32 cellular contexts compared by ENCODE assay signal in the genomic region with DNA sequence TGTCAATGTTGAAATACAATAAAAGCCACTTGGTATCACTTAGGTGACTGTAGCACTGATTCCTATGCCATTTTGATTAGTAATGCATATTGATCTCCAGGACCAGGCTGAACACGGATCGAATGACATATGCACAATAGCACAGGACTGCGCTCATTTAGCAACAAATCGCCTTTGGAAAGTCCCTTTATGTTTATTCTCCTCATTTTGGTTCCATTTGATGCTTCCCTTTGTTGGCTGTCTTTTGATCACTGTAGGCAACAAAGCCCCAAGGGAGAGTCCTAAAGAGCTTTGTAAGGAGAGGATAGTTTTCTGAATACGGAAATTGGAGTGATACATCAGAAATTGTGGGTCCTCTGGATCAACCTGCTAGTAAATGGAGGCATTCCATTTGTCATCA.
"Had no signal": no experiment of that assay in that cellular context is flagged by ENCODE, and none has a peak within 500 bp of the region (broad histone marks: within the 10 kb centered on the region; RNA-seq: fewer than 3 reads in every experiment).

No MANE protein-coding gene starts in this region.

- H3K36me3 Mint-ChIP-seq: activated CD4-positive, alpha-beta memory T cell treated with anti-CD3 and anti-CD28 coated beads for 36 hours; activated CD8-positive, alpha-beta memory T cell treated with anti-CD3 and anti-CD28 coated beads, Interleukin-2, amount 10 ng/mL, durations not matched to agents 7 days and 5 days; activated naive CD4-positive, alpha-beta T cell treated with anti-CD3 and anti-CD28 coated beads, Interleukin-2, amount 10 ng/mL, durations not matched to agents 7 days and 5 days; activated naive CD4-positive, alpha-beta T cell treated with anti-CD3 and anti-CD28 coated beads, Interleukin-2, amount 50 U/mL, for 72 hours; activated naive CD8-positive, alpha-beta T cell treated with anti-CD3 and anti-CD28 coated beads, Interleukin-2, amount 10 ng/mL, durations not matched to agents 7 days and 5 days; brain had no signal

- H3K27me3 ChIP-seq: ascending aorta, breast epithelium, cardiac muscle cell, dorsolateral prefrontal cortex, esophagus muscularis mucosa, foreskin keratinocyte, gastrocnemius medialis, heart right ventricle had no signal

- H3K4me1 Mint-ChIP-seq: activated CD4-positive, alpha-beta T cell treated with anti-CD3 and anti-CD28 coated beads for 36 hours; activated CD4-positive, alpha-beta T cell treated with anti-CD3 and anti-CD28 coated beads, Interleukin-2, amount 10 ng/mL, durations not matched to agents 24 days and 14 days; activated CD8-positive, alpha-beta memory T cell treated with anti-CD3 and anti-CD28 coated beads, Interleukin-2, amount 10 ng/mL, durations not matched to agents 7 days and 5 days; activated naive CD4-positive, alpha-beta T cell treated with anti-CD3 and anti-CD28 coated beads, Interleukin-2, amount 10 ng/mL, durations not matched to agents 7 days and 5 days; activated naive CD8-positive, alpha-beta T cell treated with anti-CD3 and anti-CD28 coated beads, Interleukin-2, amount 10 ng/mL, durations not matched to agents 7 days and 5 days; brain had no signal

- H3K36me3 ChIP-seq: ascending aorta, breast epithelium, cardiac muscle cell, esophagus muscularis mucosa, gastrocnemius medialis, heart right ventricle had no signal

- H3K4me3 ChIP-seq: ascending aorta, breast epithelium, cardiac muscle cell, coronary artery, dorsolateral prefrontal cortex, esophagus muscularis mucosa, gastrocnemius medialis, heart right ventricle had no signal

- H3K9me3 Mint-ChIP-seq: activated CD4-positive, alpha-beta memory T cell treated with anti-CD3 and anti-CD28 coated beads for 36 hours; activated CD4-positive, alpha-beta T cell treated with anti-CD3 and anti-CD28 coated beads, Interleukin-2, amount 10 ng/mL, durations not matched to agents 24 days and 14 days; activated naive CD4-positive, alpha-beta T cell treated with anti-CD3 and anti-CD28 coated beads, Interleukin-2, amount 10 ng/mL, durations not matched to agents 7 days and 5 days; activated naive CD4-positive, alpha-beta T cell treated with anti-CD3 and anti-CD28 coated beads, Interleukin-2, amount 50 U/mL, for 72 hours had no signal

- DNase-seq: activated CD4-positive, alpha-beta memory T cell treated with anti-CD3 and anti-CD28 coated beads for 36 hours; activated CD4-positive, alpha-beta T cell treated with anti-CD3 and anti-CD28 coated beads for 36 hours; activated CD4-positive, alpha-beta T cell treated with anti-CD3 and anti-CD28 coated beads, Interleukin-2, amount 10 ng/mL, durations not matched to agents 24 days and 14 days; activated CD4-positive, CD25-positive, alpha-beta regulatory T cell; activated CD4-positive, CD25-positive, alpha-beta regulatory T cell treated with anti-CD3 and anti-CD28 coated beads, Interleukin-2, amount 50 U/mL, for 72 hours; activated CD8-positive, alpha-beta memory T cell treated with anti-CD3 and anti-CD28 coated beads, Interleukin-2, amount 10 ng/mL, durations not matched to agents 7 days and 5 days; activated CD8-positive, alpha-beta memory T cell treated with anti-CD3 and anti-CD28 coated beads, Interleukin-2, amount 50 U/mL, for 4 hours; activated CD8-positive, alpha-beta T cell treated with anti-CD3 and anti-CD28 coated beads, Interleukin-2, amount 10 ng/mL, durations not matched to agents 7 days and 5 days; activated gamma-delta T cell; activated naive CD4-positive, alpha-beta T cell; activated naive CD4-positive, alpha-beta T cell treated with anti-CD3 and anti-CD28 coated beads, Interleukin-2, amount 10 ng/mL, durations not matched to agents 7 days and 5 days; activated naive CD8-positive, alpha-beta T cell treated with anti-CD3 and anti-CD28 coated beads, Interleukin-2, amount 10 ng/mL, durations not matched to agents 7 days and 5 days; activated T-cell treated with anti-CD3 and anti-CD28 coated beads for 4 hours; activated T-cell treated with anti-CD3 and anti-CD28 coated beads, Interleukin-2, amount 50 U/mL, for 24 hours; activated T-cell treated with anti-CD3 and anti-CD28 coated beads, Interleukin-2, amount 50 U/mL, for 72 hours; central memory CD4-positive, alpha-beta T cell; dorsolateral prefrontal cortex; effector CD4-positive, alpha-beta T cell; effector memory CD8-positive, alpha-beta T cell; erythroblast; foreskin keratinocyte; gastrocnemius medialis; heart right ventricle; T-helper 2 cell had no signal

- H3K27me3 Mint-ChIP-seq: activated CD4-positive, alpha-beta memory T cell treated with anti-CD3 and anti-CD28 coated beads for 36 hours; activated CD4-positive, alpha-beta T cell treated with anti-CD3 and anti-CD28 coated beads for 36 hours; activated CD4-positive, alpha-beta T cell treated with anti-CD3 and anti-CD28 coated beads, Interleukin-2, amount 10 ng/mL, durations not matched to agents 24 days and 14 days; activated CD8-positive, alpha-beta memory T cell treated with anti-CD3 and anti-CD28 coated beads, Interleukin-2, amount 10 ng/mL, durations not matched to agents 7 days and 5 days; activated naive CD4-positive, alpha-beta T cell treated with anti-CD3 and anti-CD28 coated beads, Interleukin-2, amount 10 ng/mL, durations not matched to agents 7 days and 5 days; activated naive CD8-positive, alpha-beta T cell treated with anti-CD3 and anti-CD28 coated beads, Interleukin-2, amount 10 ng/mL, durations not matched to agents 7 days and 5 days; activated T-cell treated with anti-CD3 and anti-CD28 coated beads, Interleukin-2, amount 50 U/mL, for 24 hours; brain; dendritic cell treated with granulocyte-macrophage colony-stimulating factor and Interleukin-4, amounts not matched to agents 40 ng/mL and 50 ng/mL, for 4 days; effector memory CD8-positive, alpha-beta T cell had no signal

- H3K4me3 Mint-ChIP-seq: activated CD4-positive, alpha-beta memory T cell treated with anti-CD3 and anti-CD28 coated beads for 36 hours; activated CD4-positive, alpha-beta T cell treated with anti-CD3 and anti-CD28 coated beads for 36 hours; activated CD4-positive, alpha-beta T cell treated with anti-CD3 and anti-CD28 coated beads, Interleukin-2, amount 10 ng/mL, durations not matched to agents 24 days and 14 days; activated CD8-positive, alpha-beta memory T cell treated with anti-CD3 and anti-CD28 coated beads, Interleukin-2, amount 10 ng/mL, durations not matched to agents 7 days and 5 days; activated CD8-positive, alpha-beta T cell treated with anti-CD3 and anti-CD28 coated beads, Interleukin-2, amount 10 ng/mL, durations not matched to agents 7 days and 5 days; activated naive CD4-positive, alpha-beta T cell treated with anti-CD3 and anti-CD28 coated beads, Interleukin-2, amount 10 ng/mL, durations not matched to agents 7 days and 5 days; activated naive CD8-positive, alpha-beta T cell treated with anti-CD3 and anti-CD28 coated beads, Interleukin-2, amount 10 ng/mL, durations not matched to agents 7 days and 5 days; activated T-cell treated with anti-CD3 and anti-CD28 coated beads, Interleukin-2, amount 50 U/mL, for 24 hours; activated T-cell treated with anti-CD3 and anti-CD28 coated beads, Interleukin-2, amount 50 U/mL, for 72 hours; brain; dendritic cell treated with granulocyte-macrophage colony-stimulating factor and Interleukin-4, amounts not matched to agents 40 ng/mL and 50 ng/mL, for 4 days; effector memory CD8-positive, alpha-beta T cell had no signal

- H3K27ac Mint-ChIP-seq: activated CD4-positive, alpha-beta memory T cell treated with anti-CD3 and anti-CD28 coated beads for 36 hours; activated CD4-positive, alpha-beta T cell treated with anti-CD3 and anti-CD28 coated beads for 36 hours; activated CD4-positive, alpha-beta T cell treated with anti-CD3 and anti-CD28 coated beads, Interleukin-2, amount 10 ng/mL, durations not matched to agents 24 days and 14 days; activated CD8-positive, alpha-beta memory T cell treated with anti-CD3 and anti-CD28 coated beads, Interleukin-2, amount 10 ng/mL, durations not matched to agents 7 days and 5 days; activated CD8-positive, alpha-beta T cell treated with anti-CD3 and anti-CD28 coated beads, Interleukin-2, amount 10 ng/mL, durations not matched to agents 7 days and 5 days; activated naive CD4-positive, alpha-beta T cell treated with anti-CD3 and anti-CD28 coated beads, Interleukin-2, amount 10 ng/mL, durations not matched to agents 7 days and 5 days; activated naive CD4-positive, alpha-beta T cell treated with anti-CD3 and anti-CD28 coated beads, Interleukin-2, amount 50 U/mL, for 72 hours; activated naive CD8-positive, alpha-beta T cell treated with anti-CD3 and anti-CD28 coated beads, Interleukin-2, amount 10 ng/mL, durations not matched to agents 7 days and 5 days; activated T-cell treated with anti-CD3 and anti-CD28 coated beads, Interleukin-2, amount 50 U/mL, for 24 hours; activated T-cell treated with anti-CD3 and anti-CD28 coated beads, Interleukin-2, amount 50 U/mL, for 72 hours; brain; dendritic cell treated with granulocyte-macrophage colony-stimulating factor and Interleukin-4, amounts not matched to agents 40 ng/mL and 50 ng/mL, for 4 days; effector memory CD8-positive, alpha-beta T cell had no signal
